15 cellular contexts compared by ENCODE assay signal in the genomic region with DNA sequence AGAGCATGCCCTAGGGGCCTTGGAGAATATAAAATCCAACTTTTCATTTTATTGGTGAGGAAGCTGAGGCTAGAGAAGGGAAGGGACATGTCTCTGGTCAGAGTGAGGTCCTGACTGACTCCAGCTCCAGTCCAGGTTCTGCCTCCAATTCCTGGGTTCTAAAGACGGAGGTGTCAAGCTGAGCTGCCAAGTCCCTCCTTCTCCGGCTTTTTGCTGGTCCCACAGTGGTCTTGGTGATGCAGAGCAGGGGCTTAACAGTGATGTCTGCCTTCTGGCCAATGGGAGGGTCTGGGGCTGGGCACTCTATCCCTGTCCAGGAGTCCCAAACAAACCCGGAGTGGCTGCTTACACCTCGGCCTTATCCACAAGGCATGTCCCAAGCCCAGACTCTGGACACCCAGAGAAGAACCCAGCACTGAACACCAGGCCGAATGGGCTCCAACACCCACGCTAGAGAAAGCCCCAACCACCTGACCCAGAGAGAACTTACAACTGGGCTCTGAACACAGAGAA.
A peak's percentile ranks its signal among the peaks of the same experiment; 100 is the strongest.
DNase-seq lines count a peak whose midpoint lies in the region; ATAC-seq and TF ChIP-seq lines count a peak whose summit lies in the region.
"Had no signal": no experiment of that assay in that cellular context is flagged by ENCODE, and none has a peak within 500 bp of the region (broad histone marks: within the 10 kb centered on the region; RNA-seq: fewer than 3 reads in every experiment).

No MANE protein-coding gene starts in this region.

- CTCF ChIA-PET in activated CD4-positive, alpha-beta T cell treated with anti-CD3 and anti-CD28 coated beads, Interleukin-2, amount 10 ng/mL, durations not matched to agents 7 days and 5 days (lab: Charles Lee), result no interaction called here
- CTCF ChIA-PET in activated B cell treated with CpG ODN at 0.5 μM for 24 hours (lab: Charles Lee), result interaction anchor here (11.3 kb wide), 1 partner anchor 153 kb away, joined by 523 read pairs; no protein-coding TSS in a partner anchor

- H3K4me1 Mint-ChIP-seq in activated CD4-positive, alpha-beta T cell treated with anti-CD3 and anti-CD28 coated beads, Interleukin-2, amount 10 ng/mL, durations not matched to agents 7 days and 5 days, result peaks cover 13% of the 10 kb centered on the region
- H3K4me1 Mint-ChIP-seq in activated B cell treated with CpG ODN at 0.5 μM for 24 hours (peaks cover 29% of the 10 kb centered on the region), glutamatergic neuron (ENCODE audit: low read depth, unreplicated experiment) (no peaks in the 10 kb centered on the region)
- H3K4me1 Mint-ChIP-seq in stimulated activated memory B cell treated with anti-CD40 and anti-IgM and Interleukin-4, amounts not matched to agents 10 μg/mL and 1 μg/mL and 100 μg/mL, for 72 hours, result peaks cover 24% of the 10 kb centered on the region

- no peaks in the 10 kb centered on the region for H3K9me3 Mint-ChIP-seq in activated CD4-positive, alpha-beta T cell treated with anti-CD3 and anti-CD28 coated beads, Interleukin-2, amount 10 ng/mL, durations not matched to agents 7 days and 5 days
- H3K9me3 Mint-ChIP-seq in activated B cell treated with CpG ODN at 0.5 μM for 24 hours, result no peaks in the 10 kb centered on the region
- peaks cover 3% of the 10 kb centered on the region for H3K9me3 Mint-ChIP-seq in glutamatergic neuron (ENCODE audit: unreplicated experiment)
- H3K9me3 Mint-ChIP-seq in stimulated activated memory B cell treated with anti-CD40 and anti-IgM and Interleukin-4, amounts not matched to agents 10 μg/mL and 1 μg/mL and 100 μg/mL, for 72 hours, result no peaks in the 10 kb centered on the region

- no peaks in the 10 kb centered on the region for H3K36me3 Mint-ChIP-seq in activated CD4-positive, alpha-beta T cell treated with anti-CD3 and anti-CD28 coated beads, Interleukin-2, amount 10 ng/mL, durations not matched to agents 7 days and 5 days (ENCODE audit: low read depth)
- H3K36me3 Mint-ChIP-seq in activated B cell treated with CpG ODN at 0.5 μM for 24 hours (ENCODE audit: low read depth), result no peaks in the 10 kb centered on the region
- no peaks in the 10 kb centered on the region for H3K36me3 Mint-ChIP-seq in glutamatergic neuron (ENCODE audit: unreplicated experiment)
- H3K36me3 Mint-ChIP-seq in stimulated activated memory B cell treated with anti-CD40 and anti-IgM and Interleukin-4, amounts not matched to agents 10 μg/mL and 1 μg/mL and 100 μg/mL, for 72 hours, result no peaks in the 10 kb centered on the region

- intact Hi-C loops in activated B cell treated with CpG ODN at 0.5 μM for 24 hours (cut with micrococcal nuclease) (no loop called here), right cardiac atrium (cut with DNase I) (no loop called here)

- no peak for TF ChIP-seq CTCF in activated B cell treated with CpG ODN at 0.5 μM for 24 hours (IDR thresholded peaks at IDR 0.05)
- no peak for TF ChIP-seq CTCF in glutamatergic neuron (IDR thresholded peaks at IDR 0.05; ENCODE audit: partially characterized antibody, unreplicated experiment)

- no peak overlapping the region for H3K4me3 Mint-ChIP-seq in activated CD4-positive, alpha-beta T cell treated with anti-CD3 and anti-CD28 coated beads, Interleukin-2, amount 10 ng/mL, durations not matched to agents 7 days and 5 days
- H3K4me3 Mint-ChIP-seq in activated B cell treated with CpG ODN at 0.5 μM for 24 hours (peak overlapping the region; percentile 70), glutamatergic neuron (ENCODE audit: unreplicated experiment) (peak overlapping the region; percentile 31)
- peak overlapping the region; percentile 8 for H3K4me3 Mint-ChIP-seq in stimulated activated memory B cell treated with anti-CD40 and anti-IgM and Interleukin-4, amounts not matched to agents 10 μg/mL and 1 μg/mL and 100 μg/mL, for 72 hours

- H3K27ac Mint-ChIP-seq in activated CD4-positive, alpha-beta T cell treated with anti-CD3 and anti-CD28 coated beads, Interleukin-2, amount 10 ng/mL, durations not matched to agents 7 days and 5 days, result peak overlapping the region; percentile 46
- no peak overlapping the region for H3K27ac Mint-ChIP-seq in activated B cell treated with CpG ODN at 0.5 μM for 24 hours
- no peak overlapping the region for H3K27ac Mint-ChIP-seq in glutamatergic neuron (ENCODE audit: unreplicated experiment)
- H3K27ac Mint-ChIP-seq in stimulated activated memory B cell treated with anti-CD40 and anti-IgM and Interleukin-4, amounts not matched to agents 10 μg/mL and 1 μg/mL and 100 μg/mL, for 72 hours, result peak overlapping the region; percentile 44

- H3K27me3 Mint-ChIP-seq in activated CD4-positive, alpha-beta T cell treated with anti-CD3 and anti-CD28 coated beads, Interleukin-2, amount 10 ng/mL, durations not matched to agents 7 days and 5 days, result peaks cover 6% of the 10 kb centered on the region
- H3K27me3 Mint-ChIP-seq in activated B cell treated with CpG ODN at 0.5 μM for 24 hours (no peaks in the 10 kb centered on the region), glutamatergic neuron (ENCODE audit: unreplicated experiment) (peaks cover 9% of the 10 kb centered on the region)
- H3K27me3 Mint-ChIP-seq in stimulated activated memory B cell treated with anti-CD40 and anti-IgM and Interleukin-4, amounts not matched to agents 10 μg/mL and 1 μg/mL and 100 μg/mL, for 72 hours, result no peaks in the 10 kb centered on the region

- WGBS in right cardiac atrium, result 94% methylated on average over 6 of the region's 6 CpGs

- POLR2A ChIA-PET in activated CD4-positive, alpha-beta T cell treated with anti-CD3 and anti-CD28 coated beads, Interleukin-2, amount 10 ng/mL, durations not matched to agents 7 days and 5 days (lab: Charles Lee), result no interaction called here
- POLR2A ChIA-PET in activated B cell treated with CpG ODN at 0.5 μM for 24 hours (lab: Charles Lee), result no interaction called here

- no peak for ATAC-seq in activated B cell treated with CpG ODN at 0.5 μM for 24 hours (ENCODE audit: low read depth)
- ATAC-seq in stimulated activated memory B cell treated with anti-CD40 and anti-IgM and Interleukin-4, amounts not matched to agents 10 μg/mL and 1 μg/mL and 100 μg/mL, for 72 hours, result no peak
- ATAC-seq in right cardiac atrium, result no peak
- ATAC-seq in GM19463 (IDR thresholded peaks at IDR 0.05; ENCODE audit: unreplicated experiment), result no peak

- no peak overlapping the region for H3K4me3 ChIP-seq in right cardiac atrium (ENCODE audit: low read length)
- H3K4me3 ChIP-seq: A549, MG63, SJSA1 had no signal

- peaks cover 2% of the 10 kb centered on the region for H3K4me1 ChIP-seq in right cardiac atrium (ENCODE audit: control insufficient read depth, insufficient read depth, low read length)
- H3K4me1 ChIP-seq: SJSA1 had no signal

- H3K27me3 ChIP-seq in right cardiac atrium (ENCODE audit: control insufficient read depth, insufficient read depth), result no peaks in the 10 kb centered on the region
- H3K27me3 ChIP-seq: foreskin keratinocyte, MG63, SJSA1 had no signal

- no peak overlapping the region for H3K27ac ChIP-seq in right cardiac atrium (ENCODE audit: low read length)
- H3K27ac ChIP-seq: A549, adrenal gland, foreskin keratinocyte, SJSA1 had no signal

- DNase-seq in activated CD4-positive, alpha-beta T cell treated with anti-CD3 and anti-CD28 coated beads, Interleukin-2, amount 10 ng/mL, durations not matched to agents 7 days and 5 days, result no peak
- DNase-seq in activated CD4-positive, alpha-beta T cell treated with anti-CD3 and anti-CD28 coated beads for 1 hour, result no peak
- no peak for DNase-seq in activated B cell treated with CpG ODN at 0.5 μM for 24 hours
- no peak for DNase-seq in glutamatergic neuron
- no peak for DNase-seq in SK-N-DZ (ENCODE audit: low spot score)
- no peak for DNase-seq in right cardiac atrium
- DNase-seq: foreskin keratinocyte, MG63, NCI-H2029, NCI-H524 had no signal

- no peaks in the 10 kb centered on the region for H3K9me3 ChIP-seq in right cardiac atrium (ENCODE audit: control insufficient read depth, low read length)
- H3K9me3 ChIP-seq: A549, adrenal gland, MG63, SJSA1 had no signal

Comparison
In these comparisons a context has a peak if more than half of its experiments do, and no peak if none do; other contexts are left out.
1. H3K27ac Mint-ChIP-seq: peak in activated CD4-positive, alpha-beta T cell treated with anti-CD3 and anti-CD28 coated beads, Interleukin-2, amount 10 ng/mL, durations not matched to agents 7 days and 5 days (single experiment) and stimulated activated memory B cell treated with anti-CD40 and anti-IgM and Interleukin-4, amounts not matched to agents 10 μg/mL and 1 μg/mL and 100 μg/mL, for 72 hours (single experiment); none in activated B cell treated with CpG ODN at 0.5 μM for 24 hours (single experiment) and glutamatergic neuron (single experiment).